In genomic region chr4:15802497-15802896, GRCh38 we compare ENCODE assay signal across 2 cellular contexts. TPM values are rescaled to one million over a fixed set of nuclear protein-coding genes. Genes with fewer than 3 reads are reported as not detected.
"Had no signal": no experiment of that assay in that cellular context is flagged by ENCODE, and none has a peak within 500 bp of the region (broad histone marks: within the 10 kb centered on the region; RNA-seq: fewer than 3 reads in every experiment).

No MANE protein-coding gene starts in this region.

RNA-seq across cellular contexts. Expression of gene CD38, which starts 24.4 kb away (rescaled TPM):
- total RNA-seq: GM23248, HepG2 had no signal
- polyA plus RNA-seq: GM23248, HepG2 had no signal
